In genomic region chr6:12118604-12119003, GRCh38 we compare ENCODE assay signal across 18 cellular contexts.
DNase-seq lines count a peak whose midpoint lies in the region; ATAC-seq, FAIRE-seq and TF ChIP-seq lines count a peak whose summit lies in the region.
"Had no signal": no experiment of that assay in that cellular context is flagged by ENCODE, and none has a peak within 500 bp of the region (broad histone marks: within the 10 kb centered on the region; RNA-seq: fewer than 3 reads in every experiment).

No MANE protein-coding gene starts in this region.

- TF ChIP-seq CTCF in HepG2 (CRISPR knock-in tag; IDR thresholded peaks at IDR 0.05) (no peak), right lobe of liver (IDR thresholded peaks at IDR 0.05) (no peak), KMS-11 (conservative IDR thresholded peaks at IDR 0.05; ENCODE audit: low read depth, low read length) (no peak), K562 (IDR thresholded peaks at IDR 0.05 in 2 of 3, conservative IDR thresholded peaks at IDR 0.05 in 1 of 3; ENCODE audit: insufficient read depth in 2 of 3, low read depth in 1 of 3, low read length in 3 of 3) (no peak), type B pancreatic cell (conservative IDR thresholded peaks at IDR 0.05) (no peak)

- no peak overlapping the region for H2BK15ac ChIP-seq in mesendoderm (replicated peaks; ENCODE audit: low read depth)

- peaks cover 4% of the 10 kb centered on the region for H3K79me1 ChIP-seq in mesendoderm (ENCODE audit: low read length)

- H3K9me1 ChIP-seq in K562 (ENCODE audit: control insufficient read depth, insufficient read depth, low read length), result no peaks in the 10 kb centered on the region

- H3K4ac ChIP-seq in mesendoderm (ENCODE audit: low read depth, low read length), result no peak overlapping the region

- H3K4me3 Mint-ChIP-seq in type B pancreatic cell, result no peak overlapping the region

- intact Hi-C loops in HepG2 (cut with micrococcal nuclease; ENCODE audit: unreplicated experiment) (no loop called here), right lobe of liver (cut with DNase I) (no loop called here), K562 (cut with micrococcal nuclease) (no loop called here)

- H2AK5ac ChIP-seq in mesendoderm (ENCODE audit: low read length), result no peak overlapping the region

- H2BK5ac ChIP-seq in mesendoderm (ENCODE audit: low read length), result no peak overlapping the region

- in situ Hi-C loops in HepG2 (cut with HindIII; ENCODE audit: extremely low pct_ligation_motif_present, low pct_unique_long_range_greater_than_20kb), result no loop called here
- in situ Hi-C loops in K562 (cut with MboI), result no loop called here

- H2AFZ ChIP-seq in HepG2 (ENCODE audit: low read length), result no peak overlapping the region
- no peak overlapping the region for H2AFZ ChIP-seq in KMS-11 (ENCODE audit: low read depth)
- H2AFZ ChIP-seq in K562 (ENCODE audit: low read depth, low read length), result no peak overlapping the region
- H2AFZ ChIP-seq: GM23248 had no signal

- no peak overlapping the region for H3K23ac ChIP-seq in mesendoderm (ENCODE audit: low read length)

- TF ChIP-seq EP300 in HepG2 (IDR thresholded peaks at IDR 0.05; ENCODE audit: low read depth in 2 of 2, low read length in 2 of 2) (no peak), HepG2 (CRISPR knock-in tag; IDR thresholded peaks at IDR 0.05; ENCODE audit: borderline replicate concordance) (no peak), K562 (IDR thresholded peaks at IDR 0.05; ENCODE audit: low read length) (no peak)

- peaks cover 8% of the 10 kb centered on the region for H3K4me1 Mint-ChIP-seq in type B pancreatic cell (ENCODE audit: unreplicated experiment)

- no peak overlapping the region for H3K4me3 ChIP-seq in HepG2 (replicated peaks in 1 of 3; ENCODE audit: insufficient read depth in 1 of 3, low read depth in 2 of 3, low read length in 3 of 3)
- no peak overlapping the region for H3K4me3 ChIP-seq in right lobe of liver
- no peak overlapping the region for H3K4me3 ChIP-seq in KMS-11 (IDR thresholded peaks at IDR 0.05; ENCODE audit: insufficient read depth, low read depth, low read length)
- H3K4me3 ChIP-seq in K562, result no peak overlapping the region
- no peak overlapping the region for H3K4me3 ChIP-seq in mesendoderm (ENCODE audit: low read length)
- H3K4me3 ChIP-seq: dorsolateral prefrontal cortex, GM23248, suprapubic skin had no signal

- H4K5ac ChIP-seq in mesendoderm (ENCODE audit: low read length), result no peak overlapping the region

- no peak overlapping the region for H3K56ac ChIP-seq in mesendoderm (ENCODE audit: low read length)

- no peak overlapping the region for H3K18ac ChIP-seq in mesendoderm (ENCODE audit: low read length)

- H3K79me2 ChIP-seq in HepG2 (ENCODE audit: insufficient read depth, low read length) (no peaks in the 10 kb centered on the region), KMS-11 (ENCODE audit: insufficient read depth, low read depth) (peaks cover 15% of the 10 kb centered on the region; the same call in 1 of the 2 replicates), K562 (ENCODE audit: control insufficient read depth, insufficient read depth, low read length) (peaks cover 12% of the 10 kb centered on the region; the same call in 2 of the 3 replicates), mesendoderm (ENCODE audit: control insufficient read depth, insufficient read depth, low read length) (peaks cover 2% of the 10 kb centered on the region)

- no peaks in the 10 kb centered on the region for H3K9me3 ChIP-seq in HepG2 (ENCODE audit: low read length)
- H3K9me3 ChIP-seq in right lobe of liver, result no peaks in the 10 kb centered on the region
- no peaks in the 10 kb centered on the region; the same call in 1 of the 2 replicates for H3K9me3 ChIP-seq in K562 (replicated peaks; ENCODE audit: control insufficient read depth, insufficient read depth, low read depth, low read length)
- H3K9me3 ChIP-seq: suprapubic skin had no signal

- H3K27ac Mint-ChIP-seq in type B pancreatic cell, result no peak overlapping the region

- H3K36me3 ChIP-seq in HepG2 (replicated peaks in 1 of 2; ENCODE audit: control insufficient read depth in 1 of 2, insufficient read depth in 2 of 2, low read length in 2 of 2) (peaks cover 11 to 27% of the 10 kb centered on the region in 2 experiments), right lobe of liver (peaks cover 0 to 21% (median 9%) of the 10 kb centered on the region in 4 donors), KMS-11 (ENCODE audit: insufficient read depth) (no peaks in the 10 kb centered on the region; the same call in 1 of the 2 replicates), K562 (ENCODE audit: control insufficient read depth, insufficient read depth, low read length) (peaks cover 52% of the 10 kb centered on the region), mesendoderm (ENCODE audit: control insufficient read depth, insufficient read depth, low read length) (peaks cover 5% of the 10 kb centered on the region)

- ATAC-seq in HepG2 (no peak), right lobe of liver (no peak), K562 (no peak), HG02623 (IDR thresholded peaks at IDR 0.05; ENCODE audit: unreplicated experiment) (no peak)

- no peak overlapping the region for H2BK120ac ChIP-seq in mesendoderm (ENCODE audit: low read depth, low read length)

- H4K20me1 ChIP-seq in HepG2 (ENCODE audit: insufficient read depth, low read length), result 0 out of 2 replicates have a peak, but pooled peaks cover 2% of the 10 kb centered on the region
- H4K20me1 ChIP-seq in KMS-11 (ENCODE audit: insufficient read depth), result no peaks in the 10 kb centered on the region
- H4K20me1 ChIP-seq in K562 (replicated peaks; ENCODE audit: control insufficient read depth, insufficient read depth, low read length), result no peaks in the 10 kb centered on the region

- H3K36me3 Mint-ChIP-seq in type B pancreatic cell, result peaks cover 66% of the 10 kb centered on the region

- H3K27ac ChIP-seq in HepG2 (ENCODE audit: extremely low read length, insufficient read depth, low read length), result no peak overlapping the region
- no peak overlapping the region for H3K27ac ChIP-seq in right lobe of liver
- peak overlapping the region; percentile 90 for H3K27ac ChIP-seq in KMS-11
- H3K27ac ChIP-seq in K562 (ENCODE audit: extremely low read depth, low read depth, low read length), result no peak overlapping the region
- no peak overlapping the region for H3K27ac ChIP-seq in mesendoderm (ENCODE audit: low read depth, low read length)
- H3K27ac ChIP-seq: brain microvascular endothelial cell, dorsolateral prefrontal cortex, GM23248, suprapubic skin had no signal

- POLR2A ChIA-PET in HepG2 (lab: Yijun Ruan, JAX) (no interaction called here), K562 (lab: Yijun Ruan, JAX) (no interaction called here)

- H3K4me1 ChIP-seq in HepG2 (ENCODE audit: insufficient read depth, low read length) (no peaks in the 10 kb centered on the region), right lobe of liver (peaks cover 0 to 9% (median 0%) of the 10 kb centered on the region in 4 donors), KMS-11 (ENCODE audit: low read depth, poor library complexity, severe bottlenecking) (peaks cover 76% of the 10 kb centered on the region), K562 (replicated peaks in 1 of 2; ENCODE audit: control insufficient read depth in 2 of 2, insufficient read depth in 2 of 2, low read length in 2 of 2) (no peaks in the 10 kb centered on the region), mesendoderm (ENCODE audit: control insufficient read depth, low read depth, low read length) (peaks cover 1% of the 10 kb centered on the region)
- H3K4me1 ChIP-seq: suprapubic skin had no signal

- H3K9ac ChIP-seq in HepG2 (ENCODE audit: insufficient read depth, low read depth, low read length), result no peak overlapping the region
- peak overlapping the region; percentile 57; the same call in 1 of the 2 replicates for H3K9ac ChIP-seq in KMS-11
- H3K9ac ChIP-seq in K562 (ENCODE audit: insufficient read depth in 1 of 2, low read depth in 2 of 2, low read length in 2 of 2), result no peak overlapping the region
- H3K9ac ChIP-seq in mesendoderm (ENCODE audit: low read length), result no peak overlapping the region
- H3K9ac ChIP-seq: GM23248 had no signal

- FAIRE-seq in HepG2 (lab: Jason Lieb, UNC) (peak; percentile 26), K562 (lab: Jason Lieb, UNC) (no peak)
- FAIRE-seq: TTC549 had no signal

- H3K9me3 Mint-ChIP-seq in type B pancreatic cell, result peaks cover 27% of the 10 kb centered on the region

- H3K27me3 ChIP-seq in HepG2 (ENCODE audit: control insufficient read depth in 1 of 2, insufficient read depth in 2 of 2, low read length in 2 of 2), result no peaks in the 10 kb centered on the region
- no peaks in the 10 kb centered on the region for H3K27me3 ChIP-seq in right lobe of liver
- H3K27me3 ChIP-seq in KMS-11 (ENCODE audit: insufficient read depth, low read depth), result no peaks in the 10 kb centered on the region
- no peaks in the 10 kb centered on the region for H3K27me3 ChIP-seq in K562 (ENCODE audit: control insufficient read depth in 2 of 2, insufficient read depth in 2 of 2, low read length in 2 of 2)
- no peaks in the 10 kb centered on the region for H3K27me3 ChIP-seq in mesendoderm (ENCODE audit: insufficient read depth, low read length, poor library complexity)
- H3K27me3 ChIP-seq: brain microvascular endothelial cell, dorsolateral prefrontal cortex, suprapubic skin had no signal

- TF ChIP-seq POLR2A in HepG2 (IDR thresholded peaks at IDR 0.05; ENCODE audit: insufficient read depth in 1 of 2, low read depth in 2 of 2, low read length in 2 of 2) (no peak), right lobe of liver (IDR thresholded peaks at IDR 0.05) (no peak), K562 (conservative IDR thresholded peaks at IDR 0.05) (no peak)

- BruUV-seq in HepG2 (replicated peaks; lab: Mats Ljungman, UMichigan) (no TSS peak), K562 (replicated peaks; lab: Mats Ljungman, UMichigan) (no TSS peak)

- H3K27me3 Mint-ChIP-seq in type B pancreatic cell, result no peaks in the 10 kb centered on the region

- no peak overlapping the region for H4K8ac ChIP-seq in mesendoderm (ENCODE audit: low read depth, low read length)

- CTCF ChIA-PET in HepG2 (lab: Yijun Ruan, JAX; ENCODE audit: low intra/inter-chr PET ratio, low total read pairs), result no interaction called here
- CTCF ChIA-PET in K562 (lab: Yijun Ruan, JAX; ENCODE audit: low intra/inter-chr PET ratio), result no interaction called here

- no peak for DNase-seq in HepG2 (ENCODE audit: low spot score)
- DNase-seq in right lobe of liver, result no peak
- DNase-seq in K562 (ENCODE audit: extremely low read depth in 1 of 4, low spot score in 3 of 4), result no peak
- DNase-seq in DMS153 (lab: John Stamatoyannopoulos, UW), result no peak
- DNase-seq in type B pancreatic cell (ENCODE audit: extremely low spot score, unreplicated experiment), result no peak
- no peak for DNase-seq in mesendoderm
- DNase-seq: AML-193, brain microvascular endothelial cell, dorsolateral prefrontal cortex, GF-D8, GM23248, NCI-H1048, NCI-H524 treated with DMSO at 0.1 percent for 48 hours, posterior cingulate gyrus had no signal

- no peak for TF ChIP-seq RAD21 in HepG2 (CRISPR knock-in tag; IDR thresholded peaks at IDR 0.05)
- no peak for TF ChIP-seq RAD21 in K562 (CRISPR knock-in tag; conservative IDR thresholded peaks at IDR 0.05 in 1 of 2, IDR thresholded peaks at IDR 0.05 in 1 of 2)

- H3K4me2 ChIP-seq in HepG2 (ENCODE audit: low read depth, low read length) (no peak overlapping the region), KMS-11 (peak overlapping the region; percentile 76), K562 (ENCODE audit: insufficient read depth, low read length) (no peak overlapping the region), mesendoderm (ENCODE audit: low read length) (no peak overlapping the region)

TF ChIP-seq in K562, 482 proteins besides CTCF, POLR2A, EP300 and RAD21 (continues in another document):
- peak; percentile 94 for TF ChIP-seq MAFF (IDR thresholded peaks at IDR 0.05; ENCODE audit: low read length)

Comparison
In these comparisons a context has a peak if more than half of its experiments do, and no peak if none do; other contexts are left out.
1. Of the 241 proteins assayed by ChIP-seq in both HepG2 and K562: peak only in HepG2: none; only in K562: MAFG; in both: MAFF and MAFK; in neither: 238.